ENCODE assay signal across 11 cellular contexts in genomic region chr1:85911742-85912141, GRCh38.
DNase-seq lines count a peak whose midpoint lies in the region; TF ChIP-seq lines count a peak whose summit lies in the region.
"Had no signal": no experiment of that assay in that cellular context is flagged by ENCODE, and none has a peak within 500 bp of the region (broad histone marks: within the 10 kb centered on the region; RNA-seq: fewer than 3 reads in every experiment).

No MANE protein-coding gene starts in this region.

- peak; percentile 2 for DNase-seq in SKM-1 treated with dmso at 0.1 percent for 144 hours (lab: John Stamatoyannopoulos, UW; ENCODE audit: unreplicated experiment)
- DNase-seq in SKM-1 (lab: John Stamatoyannopoulos, UW; ENCODE audit: unreplicated experiment), result no peak
- DNase-seq in OCI-M1 (lab: John Stamatoyannopoulos, UW), result peak; percentile 12
- peak; percentile 24 for DNase-seq in fibroblast of mammary gland (ENCODE audit: low read depth)
- DNase-seq in type B pancreatic cell (ENCODE audit: extremely low spot score, unreplicated experiment), result no peak
- DNase-seq in NCI-H2081 treated with DMSO at 0.1 percent for 48 hours (lab: John Stamatoyannopoulos, UW), result no peak
- DNase-seq in glomerular visceral epithelial cell (ENCODE audit: extremely low spot score), result no peak
- DNase-seq in Caco-2, result no peak
- DNase-seq: MV-4-11, transverse colon had no signal

- CTCF ChIA-PET in Caco-2 (lab: Charles Lee), result interaction anchor here (1.0 kb wide), 1 partner anchor 299 kb away, joined by 3 read pairs; no protein-coding TSS in a partner anchor

- H3K36me3 ChIP-seq in Caco-2 (ENCODE audit: control insufficient read depth, insufficient read depth, low read length), result no peaks in the 10 kb centered on the region
- H3K36me3 ChIP-seq: prostate gland, transverse colon had no signal

- no peaks in the 10 kb centered on the region for H3K27me3 ChIP-seq in Caco-2 (replicated peaks; ENCODE audit: control insufficient read depth, insufficient read depth, low read length)
- H3K27me3 ChIP-seq: transverse colon had no signal

- no peak overlapping the region for H3K27ac Mint-ChIP-seq in type B pancreatic cell
- no peak overlapping the region for H3K27ac Mint-ChIP-seq in Caco-2 (ENCODE audit: unreplicated experiment)

- H3K4me3 Mint-ChIP-seq in type B pancreatic cell (no peak overlapping the region), Caco-2 (ENCODE audit: unreplicated experiment) (no peak overlapping the region)

- BruUV-seq in Caco-2 (replicated peaks; lab: Mats Ljungman, UMichigan), result no TSS peak

- POLR2A ChIA-PET in Caco-2 (lab: Charles Lee), result no interaction called here

- H3K4me3 ChIP-seq in fibroblast of mammary gland (ENCODE audit: control insufficient read depth, low read depth, low read length) (no peak overlapping the region), Caco-2 (ENCODE audit: low read depth, low read length) (no peak overlapping the region)
- H3K4me3 ChIP-seq: prostate gland, transverse colon had no signal

- H3K4me1 Mint-ChIP-seq in type B pancreatic cell (ENCODE audit: unreplicated experiment), result no peaks in the 10 kb centered on the region
- no peaks in the 10 kb centered on the region for H3K4me1 Mint-ChIP-seq in Caco-2 (ENCODE audit: low read depth, unreplicated experiment)

- H3K27me3 Mint-ChIP-seq in type B pancreatic cell (peaks cover 3% of the 10 kb centered on the region), Caco-2 (ENCODE audit: insufficient read depth, unreplicated experiment) (no peaks in the 10 kb centered on the region)

- no peaks in the 10 kb centered on the region for H3K9me3 ChIP-seq in Caco-2
- H3K9me3 ChIP-seq: prostate gland, transverse colon had no signal

- TF ChIP-seq CTCF in fibroblast of mammary gland (conservative IDR thresholded peaks at IDR 0.05; ENCODE audit: control insufficient read depth, insufficient read depth, low read depth, low read length), result peak; percentile 46
- TF ChIP-seq CTCF in type B pancreatic cell (conservative IDR thresholded peaks at IDR 0.05), result peak; percentile 46
- TF ChIP-seq CTCF in Caco-2 (IDR thresholded peaks at IDR 0.05; ENCODE audit: insufficient read depth in 1 of 2, low read depth in 1 of 2, low read length in 1 of 2, severe bottlenecking in 1 of 2, unreplicated experiment in 1 of 2), result peak in 1 of 2 experiments; percentile 22

- intact Hi-C loops in Caco-2 (cut with micrococcal nuclease; ENCODE audit: unreplicated experiment), result no loop called here

- H3K9me3 Mint-ChIP-seq in type B pancreatic cell, result no peaks in the 10 kb centered on the region
- H3K9me3 Mint-ChIP-seq in Caco-2 (ENCODE audit: unreplicated experiment), result no peaks in the 10 kb centered on the region

- H3K4me1 ChIP-seq in Caco-2, result no peaks in the 10 kb centered on the region
- H3K4me1 ChIP-seq: prostate gland, transverse colon had no signal

- no peaks in the 10 kb centered on the region for H3K36me3 Mint-ChIP-seq in type B pancreatic cell
- no peaks in the 10 kb centered on the region for H3K36me3 Mint-ChIP-seq in Caco-2 (ENCODE audit: insufficient read depth, unreplicated experiment)

Comparison
In these comparisons a context has a peak if more than half of its experiments do, and no peak if none do; other contexts are left out.
1. DNase-seq: peak in SKM-1 treated with dmso at 0.1 percent for 144 hours (single experiment), OCI-M1 (single experiment) and fibroblast of mammary gland (single experiment); none in SKM-1 (single experiment), type B pancreatic cell (single experiment), NCI-H2081 treated with DMSO at 0.1 percent for 48 hours (single experiment), glomerular visceral epithelial cell (single experiment) and Caco-2 (0 of 2).